Comparison of ENCODE assay signal across 10 cellular contexts in the genomic region with DNA sequence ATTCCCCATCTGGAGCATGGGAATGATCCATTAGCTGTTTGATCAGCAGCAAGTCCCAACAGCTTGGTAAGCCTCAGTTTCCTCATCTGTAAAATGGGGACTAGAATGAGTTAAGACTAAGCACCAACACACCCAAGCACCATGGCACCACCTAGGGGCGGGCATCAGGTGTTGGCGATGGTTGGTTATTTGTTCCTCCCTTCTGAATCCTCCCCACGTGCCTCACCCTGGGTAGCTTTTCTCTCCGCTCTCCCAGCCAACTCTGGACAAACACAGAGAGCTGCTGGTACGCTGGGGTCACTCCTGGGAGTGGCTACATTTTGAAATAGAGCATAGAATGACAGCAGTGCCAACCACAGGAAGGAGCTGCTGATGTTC. TPM values are rescaled to one million over a fixed set of nuclear protein-coding genes. Genes with fewer than 3 reads are reported as not detected.
A peak's percentile ranks its signal among the peaks of the same experiment; 100 is the strongest.
DNase-seq lines count a peak whose midpoint lies in the region; ATAC-seq and TF ChIP-seq lines count a peak whose summit lies in the region.
"Had no signal": no experiment of that assay in that cellular context is flagged by ENCODE, and none has a peak within 500 bp of the region (broad histone marks: within the 10 kb centered on the region; RNA-seq: fewer than 3 reads in every experiment).

No MANE protein-coding gene starts in this region.

- DNase-seq in COLO668 (lab: John Stamatoyannopoulos, UW; ENCODE audit: unreplicated experiment) (peak; percentile 14), HCT116 (ENCODE audit: low read depth, low spot score) (peak; percentile 37), mesenchymal stem cell (no peak), caudate nucleus (lab: John Stamatoyannopoulos, UW) (no peak), RKO (ENCODE audit: low spot score) (no peak)
- peak; percentile 70 for DNase-seq in activated CD4-positive, alpha-beta memory T cell treated with anti-CD3 and anti-CD28 coated beads for 36 hours
- DNase-seq: retina had no signal

- TF ChIP-seq POLR2A in HCT116 (IDR thresholded peaks at IDR 0.05; ENCODE audit: borderline replicate concordance, extremely low read depth, insufficient read depth, insufficient read length) (no peak), GM18505 (IDR thresholded peaks at IDR 0.05; ENCODE audit: borderline replicate concordance, extremely low read depth, insufficient read depth, insufficient read length) (no peak)

- H2AFZ ChIP-seq in HCT116 (ENCODE audit: low read depth, low read length, poor library complexity, severe bottlenecking) (peak overlapping the region; percentile 46), mesenchymal stem cell (ENCODE audit: low read depth, low read length) (no peak overlapping the region)

- H3K14ac ChIP-seq in mesenchymal stem cell (ENCODE audit: low read length in 2 of 2): no peak overlapping the region

- H3K4me3 ChIP-seq in HCT116 (replicated peaks in 1 of 2; ENCODE audit: low read depth in 1 of 2, low read length in 2 of 2) (no peak overlapping the region), mesenchymal stem cell (ENCODE audit: insufficient read depth in 1 of 2, low read depth in 1 of 2, low read length in 2 of 2) (no peak overlapping the region)
- H3K4me3 ChIP-seq: tibial artery had no signal

- no peak overlapping the region for H3K23ac ChIP-seq in mesenchymal stem cell (ENCODE audit: low read length in 2 of 2)

- H2BK5ac ChIP-seq in mesenchymal stem cell (ENCODE audit: low read depth, low read length, poor library complexity, severe bottlenecking): no peak overlapping the region

- 0 out of 2 replicates have a peak overlapping the region, but pooled peaks have one; percentile 11 for H3K4me2 ChIP-seq in HCT116 (ENCODE audit: low read length)
- no peak overlapping the region for H3K4me2 ChIP-seq in mesenchymal stem cell (ENCODE audit: low read length, poor library complexity, severe bottlenecking)

- H3K4ac ChIP-seq in mesenchymal stem cell (ENCODE audit: low read depth in 1 of 2, low read length in 2 of 2): no peak overlapping the region

- CTCF ChIA-PET in HCT116 (lab: Charles Lee): interaction anchor here (0.8 to 1.9 kb wide), 5 partner anchors 18 to 151 kb away, joined by 3 to 17 read pairs (median 4); a partner anchor contains a TSS
- CTCF ChIA-PET in activated CD4-positive, alpha-beta memory T cell treated with anti-CD3 and anti-CD28 coated beads for 36 hours (lab: Charles Lee): interaction anchor here (0.7 to 4.9 kb wide), 21 partner anchors 10 to 177 kb away, joined by 3 to 42 read pairs (median 5); a partner anchor contains a TSS

- no peaks in the 10 kb centered on the region for H3K9me2 ChIP-seq in HCT116 (ENCODE audit: insufficient read depth)

- H3K79me1 ChIP-seq in mesenchymal stem cell (replicated peaks; ENCODE audit: low read length, poor library complexity, severe bottlenecking): no peaks in the 10 kb centered on the region

- peak overlapping the region; percentile 94 for H2AK5ac ChIP-seq in mesenchymal stem cell (ENCODE audit: low read length, severe bottlenecking)

- POLR2A ChIA-PET in HCT116 (lab: Charles Lee): interaction anchor here (0.9 kb wide), 1 partner anchor 27 kb away, joined by 3 read pairs; no protein-coding TSS in a partner anchor
- POLR2A ChIA-PET in activated CD4-positive, alpha-beta memory T cell treated with anti-CD3 and anti-CD28 coated beads for 36 hours (lab: Charles Lee): interaction anchor here (1.3 to 2.8 kb wide), 2 partner anchors 14 to 153 kb away, joined by 3 to 11 read pairs; a partner anchor contains a TSS

- H2BK12ac ChIP-seq in mesenchymal stem cell (ENCODE audit: low read length in 2 of 2): no peak overlapping the region

- H3K4me3 Mint-ChIP-seq in activated CD4-positive, alpha-beta memory T cell treated with anti-CD3 and anti-CD28 coated beads for 36 hours: no peak overlapping the region

- H4K20me1 ChIP-seq in HCT116 (ENCODE audit: insufficient read depth): no peaks in the 10 kb centered on the region

- intact Hi-C loops in HCT116 (cut with micrococcal nuclease): no loop called here
- intact Hi-C loops in activated CD4-positive, alpha-beta memory T cell treated with anti-CD3 and anti-CD28 coated beads for 36 hours (cut with micrococcal nuclease): loop anchor here (1.0 kb wide), 1 partner anchor 18 kb away; no protein-coding TSS in a partner anchor

- WGBS in mesenchymal stem cell: 77% methylated on average over 5 of the region's 5 CpGs

- BruUV-seq in HCT116 (replicated peaks; lab: Mats Ljungman, UMichigan): no TSS peak

- no peaks in the 10 kb centered on the region for H3K9me3 Mint-ChIP-seq in activated CD4-positive, alpha-beta memory T cell treated with anti-CD3 and anti-CD28 coated beads for 36 hours

- no peaks in the 10 kb centered on the region for H3K9me3 ChIP-seq in HCT116 (ENCODE audit: control insufficient read depth in 1 of 2, insufficient read depth in 1 of 2, low read depth in 1 of 2, low read length in 2 of 2)
- peaks cover 5% of the 10 kb centered on the region for H3K9me3 ChIP-seq in mesenchymal stem cell (ENCODE audit: control insufficient read depth, low read length)

- H3K27me3 ChIP-seq in HCT116 (ENCODE audit: insufficient read depth, low read length) (no peaks in the 10 kb centered on the region), mesenchymal stem cell (ENCODE audit: control insufficient read depth in 1 of 2, insufficient read depth in 1 of 2, low read length in 2 of 2) (no peaks in the 10 kb centered on the region)

- H3K36me3 ChIP-seq in HCT116 (ENCODE audit: control insufficient read depth in 1 of 2, insufficient read depth in 2 of 2, low read length in 2 of 2) (no peaks in the 10 kb centered on the region), mesenchymal stem cell (ENCODE audit: control insufficient read depth in 1 of 2, insufficient read depth in 2 of 2, low read depth in 1 of 2, low read length in 2 of 2) (no peaks in the 10 kb centered on the region)
- H3K36me3 ChIP-seq: tibial artery had no signal

- RAD21 ChIA-PET in HCT116 (lab: Charles Lee; ENCODE audit: low non-redundant PET in 1 of 2, low total read pairs in 2 of 2, uncharacterized antibody in 2 of 2, unreplicated experiment in 2 of 2): interaction anchor here (1.3 to 1.9 kb wide), 2 partner anchors 18 kb away, joined by 4 to 14 read pairs; no protein-coding TSS in a partner anchor

- ATAC-seq in HCT116 (peak; percentile 80), GM21825 (IDR thresholded peaks at IDR 0.05; ENCODE audit: unreplicated experiment) (no peak), GM18505 (IDR thresholded peaks at IDR 0.05; ENCODE audit: unreplicated experiment) (no peak)

- no peaks in the 10 kb centered on the region for H3K4me1 Mint-ChIP-seq in activated CD4-positive, alpha-beta memory T cell treated with anti-CD3 and anti-CD28 coated beads for 36 hours (ENCODE audit: low read depth)

- peak; percentile 63 to 68 (median 66); a peak in 5 of 6 replicates for TF ChIP-seq CTCF in HCT116 (IDR thresholded peaks at IDR 0.05 in 2 of 3, conservative IDR thresholded peaks at IDR 0.05 in 1 of 3; ENCODE audit: borderline replicate concordance in 1 of 3, insufficient read depth in 1 of 3, low read depth in 2 of 3, low read length in 2 of 3)

- H3K79me2 ChIP-seq in HCT116 (ENCODE audit: insufficient read depth, low read length): no peaks in the 10 kb centered on the region

- H3K36me3 Mint-ChIP-seq in activated CD4-positive, alpha-beta memory T cell treated with anti-CD3 and anti-CD28 coated beads for 36 hours: no peaks in the 10 kb centered on the region

- H3K27ac Mint-ChIP-seq in activated CD4-positive, alpha-beta memory T cell treated with anti-CD3 and anti-CD28 coated beads for 36 hours: no peak overlapping the region

- peaks cover 0 to 76% of the 10 kb centered on the region in 2 experiments; a peak in 3 of 4 replicates for H3K4me1 ChIP-seq in HCT116 (ENCODE audit: control insufficient read depth in 1 of 2, insufficient read depth in 2 of 2, low read length in 2 of 2)
- H3K4me1 ChIP-seq in mesenchymal stem cell (ENCODE audit: control insufficient read depth, insufficient read depth, low read depth, low read length): peaks cover 24% of the 10 kb centered on the region

- no peaks in the 10 kb centered on the region for H3K27me3 Mint-ChIP-seq in activated CD4-positive, alpha-beta memory T cell treated with anti-CD3 and anti-CD28 coated beads for 36 hours

- H4K8ac ChIP-seq in mesenchymal stem cell (ENCODE audit: low read length): no peak overlapping the region

- H2BK15ac ChIP-seq in mesenchymal stem cell (ENCODE audit: low read depth, poor library complexity, severe bottlenecking): no peak overlapping the region

- peak overlapping the region; percentile 46 for H4K91ac ChIP-seq in mesenchymal stem cell (ENCODE audit: low read length)

- H2BK120ac ChIP-seq in mesenchymal stem cell (ENCODE audit: low read depth, low read length): no peak overlapping the region

- H3K9ac ChIP-seq in HCT116 (ENCODE audit: low read length) (no peak overlapping the region), mesenchymal stem cell (ENCODE audit: low read length) (peak overlapping the region; percentile 80)

- H3K18ac ChIP-seq in mesenchymal stem cell (ENCODE audit: low read depth in 1 of 2, low read length in 2 of 2): no peak overlapping the region

- TF ChIP-seq RAD21 in HCT116 (IDR thresholded peaks at IDR 0.05; ENCODE audit: low read depth): peak; percentile 84

- H3K27ac ChIP-seq in HCT116 (ENCODE audit: low read depth, low read length) (no peak overlapping the region), mesenchymal stem cell (ENCODE audit: low read length, poor library complexity, severe bottlenecking) (no peak overlapping the region), caudate nucleus (ENCODE audit: low read depth, low read length) (no peak overlapping the region)
- H3K27ac ChIP-seq: tibial artery had no signal

TF ChIP-seq in HCT116, 20 proteins besides CTCF, POLR2A, EP300 and RAD21 (continues in another document):
- TF ChIP-seq ZFX (IDR thresholded peaks at IDR 0.05) (no peak), CEBPB (IDR thresholded peaks at IDR 0.05; ENCODE audit: low read depth) (no peak), ZNF274 (IDR thresholded peaks at IDR 0.05; ENCODE audit: low read depth, low read length) (no peak)

RNA-seq across cellular contexts. Expression of a gene that starts 13.3 kb away (rescaled TPM):
- 103 TPM for total RNA-seq in HCT116 (2021; ENCODE audit: unreplicated experiment)
- 121 and 137 TPM in 2 replicates for polyA plus RNA-seq in HCT116 (2012)
- total RNA-seq in activated CD4-positive, alpha-beta memory T cell treated with anti-CD3 and anti-CD28 coated beads for 36 hours: 10 to 100 TPM; 41.6 to 45.6 TPM
- 4.6 TPM for polyA plus RNA-seq in mesenchymal stem cell (2013, experiment 1 of 2)
- 4.5 TPM for polyA plus RNA-seq in mesenchymal stem cell (2013, experiment 2 of 2)

RNA-seq across cellular contexts. Expression of a gene that starts 27.7 kb away (rescaled TPM):
- total RNA-seq in HCT116 (2021; ENCODE audit: unreplicated experiment): 18.9 TPM
- polyA plus RNA-seq in HCT116 (2012): 15.7 and 17.6 TPM in 2 replicates
- 10 to 100 TPM; 56.3 to 57.7 TPM for total RNA-seq in activated CD4-positive, alpha-beta memory T cell treated with anti-CD3 and anti-CD28 coated beads for 36 hours
- polyA plus RNA-seq in mesenchymal stem cell (2013, experiment 1 of 2): 15.2 TPM
- 15.1 TPM for polyA plus RNA-seq in mesenchymal stem cell (2013, experiment 2 of 2)

Comparison
In these comparisons a context has a peak if more than half of its experiments do, and no peak if none do; other contexts are left out.
1. DNase-seq: peak in COLO668 (single experiment), HCT116 (single experiment) and activated CD4-positive, alpha-beta memory T cell treated with anti-CD3 and anti-CD28 coated beads for 36 hours (single experiment); none in mesenchymal stem cell (single experiment), caudate nucleus (0 of 61) and RKO (single experiment).